ENCODE assay signal across 12 cellular contexts in the genomic region with DNA sequence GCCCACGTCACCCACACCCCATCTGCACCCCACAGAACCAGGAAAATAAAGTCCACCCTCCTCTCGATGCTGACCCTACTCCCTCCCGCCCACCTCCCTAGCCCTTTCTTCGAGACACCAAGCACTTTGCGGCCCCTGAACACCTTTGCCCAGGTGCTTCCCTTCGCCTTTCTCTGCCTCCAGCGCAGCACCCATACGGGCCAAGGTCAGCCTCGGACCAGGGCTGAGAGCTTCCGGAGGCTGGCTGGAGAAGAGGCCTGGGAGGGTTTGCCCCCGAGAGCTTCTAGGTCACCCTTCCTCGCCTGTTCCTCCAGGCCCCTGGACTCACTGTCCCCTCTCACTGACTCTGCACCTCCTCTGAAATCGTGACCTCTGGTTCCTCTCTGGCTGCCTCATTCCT. TPM values are rescaled to one million over a fixed set of nuclear protein-coding genes. Genes with fewer than 3 reads are reported as not detected.
DNase-seq lines count a peak whose midpoint lies in the region; ATAC-seq and TF ChIP-seq lines count a peak whose summit lies in the region.
"Had no signal": no experiment of that assay in that cellular context is flagged by ENCODE, and none has a peak within 500 bp of the region (broad histone marks: within the 10 kb centered on the region; RNA-seq: fewer than 3 reads in every experiment).

No MANE protein-coding gene starts in this region.

- H3K4me1 Mint-ChIP-seq in naive thymus-derived CD4-positive, alpha-beta T cell, result peaks cover 13 to 30% (median 23%) of the 10 kb centered on the region in 7 donors

- DNase-seq in heart right ventricle (peak in 1 of 2 donors; percentile 18), Right ventricle myocardium inferior (ENCODE audit: missing footprints) (no peak), colonic mucosa (no peak), upper lobe of right lung (no peak), GM13977 (ENCODE audit: low spot score) (no peak)
- DNase-seq in naive thymus-derived CD4-positive, alpha-beta T cell, result no peak
- DNase-seq: activated CD8-positive, alpha-beta memory T cell treated with anti-CD3 and anti-CD28 coated beads, Interleukin-2, amount 50 U/mL, for 4 hours; NCI-H1694; stimulated activated CD4-positive, alpha-beta T cell treated with anti-CD3 and anti-CD28 coated beads, Interleukin-4, amount 100 ng/mL, for 4 hours had no signal

- no peaks in the 10 kb centered on the region for H3K36me3 Mint-ChIP-seq in naive thymus-derived CD4-positive, alpha-beta T cell

- POLR2A ChIA-PET in naive thymus-derived CD4-positive, alpha-beta T cell (lab: Charles Lee), result interaction anchor here (0.6 to 4.3 kb wide), 10 partner anchors 9 to 251 kb away, joined by 3 to 32 read pairs (median 4); a partner anchor contains a TSS

- H3K9me3 ChIP-seq in heart right ventricle (no peaks in the 10 kb centered on the region), colonic mucosa (no peaks in the 10 kb centered on the region), upper lobe of right lung (no peaks in the 10 kb centered on the region)
- no peaks in the 10 kb centered on the region for H3K9me3 ChIP-seq in naive thymus-derived CD4-positive, alpha-beta T cell (ENCODE audit: control insufficient read depth in 2 of 3, low read length in 3 of 3)
- H3K9me3 ChIP-seq: pancreas had no signal

- no peaks in the 10 kb centered on the region for H3K36me3 ChIP-seq in heart right ventricle
- H3K36me3 ChIP-seq in colonic mucosa, result no peaks in the 10 kb centered on the region
- H3K36me3 ChIP-seq in naive thymus-derived CD4-positive, alpha-beta T cell (ENCODE audit: control insufficient read depth in 2 of 3, insufficient read depth in 3 of 3, low read length in 3 of 3), result no peaks in the 10 kb centered on the region
- H3K36me3 ChIP-seq in upper lobe of right lung, result no peaks in the 10 kb centered on the region
- H3K36me3 ChIP-seq: pancreas had no signal

- H3K4me1 ChIP-seq in heart right ventricle (peaks cover 25 to 73% (median 60%) of the 10 kb centered on the region in 9 donors), colonic mucosa (peaks cover 12% of the 10 kb centered on the region), upper lobe of right lung (peaks cover 50% of the 10 kb centered on the region)
- H3K4me1 ChIP-seq in naive thymus-derived CD4-positive, alpha-beta T cell (ENCODE audit: control insufficient read depth in 2 of 2, insufficient read depth in 2 of 2, low read length in 2 of 2), result peaks cover 14 to 20% of the 10 kb centered on the region in 2 donors

- peak overlapping the region in 8 of 10 donors; percentile 25 to 69 (median 53) for H3K4me3 Mint-ChIP-seq in naive thymus-derived CD4-positive, alpha-beta T cell

- ATAC-seq in heart right ventricle (no peak), Right ventricle myocardium inferior (no peak), upper lobe of right lung (no peak), HG03469 (IDR thresholded peaks at IDR 0.05; ENCODE audit: unreplicated experiment) (no peak), GM21423 (IDR thresholded peaks at IDR 0.05; ENCODE audit: unreplicated experiment) (no peak)
- no peak for ATAC-seq in naive thymus-derived CD4-positive, alpha-beta T cell

- TF ChIP-seq CTCF in heart right ventricle (IDR thresholded peaks at IDR 0.05) (no peak), colonic mucosa (IDR thresholded peaks at IDR 0.05) (no peak), upper lobe of right lung (IDR thresholded peaks at IDR 0.05) (no peak), GM13977 (IDR thresholded peaks at IDR 0.05; ENCODE audit: extremely low read depth, insufficient read depth, missing control alignments) (no peak)

- in situ Hi-C loops in GM13977 (cut with MboI; ENCODE audit: low pct_unique_long_range_greater_than_20kb, low sequenced_read_pairs, unreplicated experiment), result loop anchor here (5.0 kb wide), 1 partner anchor 118 kb away; no protein-coding TSS in a partner anchor

- 68 to 82% methylated on average over 13 of the region's 13 CpGs for WGBS in heart right ventricle, 2 donors

- H3K9me3 Mint-ChIP-seq in naive thymus-derived CD4-positive, alpha-beta T cell, result peaks cover 0 to 4% (median 0%) of the 10 kb centered on the region in 11 donors

- peak overlapping the region in 5 of 9 donors; percentile 31 to 95 (median 57) for H3K27ac Mint-ChIP-seq in naive thymus-derived CD4-positive, alpha-beta T cell

- intact Hi-C loops in heart right ventricle (cut with DNase I), result loop anchor here in 5 of 10 donors (5.0 to 10.0 kb wide), 5 partner anchors 33 to 231 kb away; a partner anchor contains a TSS
- intact Hi-C loops in Right ventricle myocardium inferior (cut with DNase I), result no loop called here
- intact Hi-C loops in colonic mucosa (cut with DNase I), result loop anchor here (5.0 to 10.0 kb wide), 2 partner anchors 61 to 118 kb away; no protein-coding TSS in a partner anchor
- intact Hi-C loops in naive thymus-derived CD4-positive, alpha-beta T cell (cut with micrococcal nuclease), result no loop called here
- intact Hi-C loops in upper lobe of right lung (cut with DNase I), result loop anchor here (5.0 kb wide), 1 partner anchor 118 kb away; no protein-coding TSS in a partner anchor

- CTCF ChIA-PET in naive thymus-derived CD4-positive, alpha-beta T cell (lab: Charles Lee), result interaction anchor here (0.6 to 0.9 kb wide), 4 partner anchors 18 to 131 kb away, joined by 3 read pairs; a partner anchor contains a TSS

- peak overlapping the region in 9 of 10 donors; percentile 18 to 50 (median 43) for H3K4me3 ChIP-seq in heart right ventricle
- H3K4me3 ChIP-seq in colonic mucosa, result no peak overlapping the region
- H3K4me3 ChIP-seq in naive thymus-derived CD4-positive, alpha-beta T cell (ENCODE audit: low read length), result no peak overlapping the region
- H3K4me3 ChIP-seq in upper lobe of right lung, result peak overlapping the region; percentile 41

- peaks cover 15 to 66% (median 29%) of the 10 kb centered on the region in 7 donors for H3K27me3 ChIP-seq in heart right ventricle
- H3K27me3 ChIP-seq in colonic mucosa, result peaks cover 24% of the 10 kb centered on the region
- H3K27me3 ChIP-seq in naive thymus-derived CD4-positive, alpha-beta T cell (ENCODE audit: control insufficient read depth in 2 of 2, insufficient read depth in 2 of 2, low read length in 2 of 2), result peaks cover 0 to 8% of the 10 kb centered on the region in 2 donors
- H3K27me3 ChIP-seq in upper lobe of right lung, result peaks cover 30% of the 10 kb centered on the region

- H3K27me3 Mint-ChIP-seq in naive thymus-derived CD4-positive, alpha-beta T cell, result peaks cover 5 to 59% (median 10%) of the 10 kb centered on the region in 5 donors

- peak overlapping the region; percentile 37 to 65 for H3K9ac ChIP-seq in colonic mucosa (ENCODE audit: low read depth in 2 of 2, low read length in 2 of 2)

- peak overlapping the region; percentile 72 to 98 (median 84) for H3K27ac ChIP-seq in heart right ventricle
- no peak overlapping the region for H3K27ac ChIP-seq in colonic mucosa
- no peak overlapping the region for H3K27ac ChIP-seq in naive thymus-derived CD4-positive, alpha-beta T cell (ENCODE audit: low read depth, low read length)
- H3K27ac ChIP-seq in upper lobe of right lung, result peak overlapping the region; percentile 82

RNA-seq across cellular contexts. Expression of a gene that starts 2.7 kb away (rescaled TPM):
- 100 to 1,000 TPM in 9 of 10 donors, 10 to 100 TPM in 1; 94.3 to 429 (median 146) TPM for total RNA-seq in heart right ventricle
- polyA plus RNA-seq in heart right ventricle, result 100 to 1,000 TPM; 314 to 640 TPM
- total RNA-seq in Right ventricle myocardium inferior, result 292 TPM
- total RNA-seq in colonic mucosa, result 10 to 100 TPM; 64.0 to 77.9 TPM
- total RNA-seq in naive thymus-derived CD4-positive, alpha-beta T cell, result 1 to 10 TPM; 2.5 to 3.8 (median 3.6) TPM
- under 1 TPM; 0.33 to 0.56 TPM for polyA plus RNA-seq in naive thymus-derived CD4-positive, alpha-beta T cell
- total RNA-seq in upper lobe of right lung, result 363 TPM

RNA-seq across cellular contexts. Expression of a gene that starts 4.4 kb away (rescaled TPM):
- total RNA-seq in heart right ventricle (under 1 TPM in 1 of 10 donors, not detected in 9; 0.39 TPM), Right ventricle myocardium inferior (not detected), colonic mucosa (1 to 10 TPM; 3.5 to 3.8 TPM), upper lobe of right lung (not detected)
- under 1 TPM in 1 of 2 donors, not detected in 1; 0.54 TPM for polyA plus RNA-seq in heart right ventricle
- 1 to 10 TPM in 1 of 5 experiments, under 1 TPM in 1, not detected in 3; 0.53 to 1.7 TPM for total RNA-seq in naive thymus-derived CD4-positive, alpha-beta T cell
- not detected for polyA plus RNA-seq in naive thymus-derived CD4-positive, alpha-beta T cell

RNA-seq across cellular contexts. Expression of a gene that starts 14.4 kb away (rescaled TPM):
- total RNA-seq in heart right ventricle, result 10 to 100 TPM in 9 of 10 donors, 1 to 10 TPM in 1; 9.5 to 24.7 (median 14.2) TPM
- polyA plus RNA-seq in heart right ventricle, result 10 to 100 TPM; 12.6 to 25.3 TPM
- 18.5 TPM for total RNA-seq in Right ventricle myocardium inferior
- 10 to 100 TPM; 45.4 to 64.3 TPM for total RNA-seq in colonic mucosa
- total RNA-seq in naive thymus-derived CD4-positive, alpha-beta T cell, result 10 to 100 TPM; 44.3 to 63.2 (median 49.8) TPM
- 1 to 10 TPM; 1.9 to 9.4 TPM for polyA plus RNA-seq in naive thymus-derived CD4-positive, alpha-beta T cell
- total RNA-seq in upper lobe of right lung, result 38.2 TPM

RNA-seq across cellular contexts. Expression of a gene that starts 23.6 kb away (rescaled TPM):
- total RNA-seq in heart right ventricle (10 to 100 TPM in 8 of 10 donors, 1 to 10 TPM in 2; 9.8 to 24.9 (median 12.3) TPM), Right ventricle myocardium inferior (23.3 TPM), colonic mucosa (10 to 100 TPM; 30.1 to 96.8 TPM), upper lobe of right lung (26.4 TPM)
- polyA plus RNA-seq in heart right ventricle, result 10 to 100 TPM; 16.1 to 51.9 TPM
- total RNA-seq in naive thymus-derived CD4-positive, alpha-beta T cell, result 10 to 100 TPM in 1 of 5 experiments, 1 to 10 TPM in 4; 4.4 to 27.0 (median 7.5) TPM
- 10 to 100 TPM; 16.3 to 17.5 TPM for polyA plus RNA-seq in naive thymus-derived CD4-positive, alpha-beta T cell

RNA-seq across cellular contexts. Expression of a gene that starts 23.8 kb away (rescaled TPM):
- total RNA-seq in heart right ventricle (10 to 100 TPM; 54.7 to 87.0 (median 71.5) TPM), Right ventricle myocardium inferior (62.8 TPM), colonic mucosa (100 to 1,000 TPM in 1 of 2 donors, 10 to 100 TPM in 1; 75.3 to 143 TPM), upper lobe of right lung (119 TPM)
- 10 to 100 TPM; 28.8 to 83.3 TPM for polyA plus RNA-seq in heart right ventricle
- 100 to 1,000 TPM; 126 to 155 (median 147) TPM for total RNA-seq in naive thymus-derived CD4-positive, alpha-beta T cell
- 10 to 100 TPM; 27.5 to 53.6 TPM for polyA plus RNA-seq in naive thymus-derived CD4-positive, alpha-beta T cell

Comparison
In these comparisons a context has a peak if more than half of its experiments do, and no peak if none do; other contexts are left out.
1. H3K27ac ChIP-seq: peak in heart right ventricle (10 of 10) and upper lobe of right lung (single experiment); none in colonic mucosa (single experiment) and naive thymus-derived CD4-positive, alpha-beta T cell (single experiment).
2. H3K4me3 ChIP-seq: peak in heart right ventricle (9 of 10) and upper lobe of right lung (single experiment); none in colonic mucosa (single experiment) and naive thymus-derived CD4-positive, alpha-beta T cell (single experiment).
3. RNA of a gene that starts 2.7 kb away (total RNA-seq): 363 TPM in upper lobe of right lung (single experiment), 292 TPM in Right ventricle myocardium inferior (single experiment), 94.3 to 429 TPM in heart right ventricle and 64.0 to 77.9 TPM in colonic mucosa; 2.5 to 3.8 TPM in naive thymus-derived CD4-positive, alpha-beta T cell; every median in the first group is over 10 times any median in the second.
4. intact Hi-C loops: an anchor here in colonic mucosa (5.0 to 10.0 kb wide) and upper lobe of right lung (5.0 kb wide); none called in Right ventricle myocardium inferior and naive thymus-derived CD4-positive, alpha-beta T cell.